In genomic region chr12:98002887-98003493, GRCh38 we compare ENCODE assay signal across 1 cellular context.
TF ChIP-seq lines count a peak whose summit lies in the region.

No MANE protein-coding gene starts in this region.

TF ChIP-seq in H1, 55 proteins besides CTCF, POLR2A, EP300 and RAD21 (continued from another document):
- TF ChIP-seq E2F6 (IDR thresholded peaks at IDR 0.05), result no peak
- no peak for TF ChIP-seq SIN3A (conservative IDR thresholded peaks at IDR 0.05 in 1 of 2, IDR thresholded peaks at IDR 0.05 in 1 of 2; ENCODE audit: low read depth in 1 of 2, low read length in 2 of 2)
- TF ChIP-seq BCL11A (IDR thresholded peaks at IDR 0.05; ENCODE audit: low read depth in 2 of 2, low read length in 2 of 2), result no peak
- no peak for TF ChIP-seq BACH1 (IDR thresholded peaks at IDR 0.05; ENCODE audit: low read length)
- TF ChIP-seq NRF1 (IDR thresholded peaks at IDR 0.05; ENCODE audit: low read depth, low read length), result no peak
- TF ChIP-seq ZNF274 (IDR thresholded peaks at IDR 0.05; ENCODE audit: borderline replicate concordance, extremely low read depth, low read length), result no peak
- TF ChIP-seq FOSL1 (IDR thresholded peaks at IDR 0.05; ENCODE audit: insufficient read depth, low read depth, low read length), result no peak
